In genomic region chr2:129641371-129641770, GRCh38 we compare ENCODE assay signal across 35 cellular contexts.
"Had no signal": no experiment of that assay in that cellular context is flagged by ENCODE, and none has a peak within 500 bp of the region (broad histone marks: within the 10 kb centered on the region; RNA-seq: fewer than 3 reads in every experiment).

No MANE protein-coding gene starts in this region.

- H3K27me3 ChIP-seq: MG63 had no signal

- H3K9me3 ChIP-seq: MG63 had no signal

- H3K9ac ChIP-seq: KMS-11 had no signal

- DNase-seq: Karpas-422, Kasumi-1, MG63, MM.1S, MV-4-11, NCI-H1048, NCI-H1092, NCI-H1092 treated with DMSO at 0.1 percent for 48 hours, NCI-H1105, NCI-H1105 treated with DMSO at 0.1 percent for 48 hours, NCI-H1417, NCI-H1417 treated with DMSO at 0.1 percent for 48 hours, NCI-H1436, NCI-H1436 treated with DMSO at 0.1 percent for 48 hours, NCI-H146, NCI-H1694, NCI-H1694 treated with DMSO at 0.1 percent for 48 hours, NCI-H187, NCI-H187 treated with DMSO at 0.1 percent for 48 hours, NCI-H1930, NCI-H2029, NCI-H2029 treated with DMSO at 0.1 percent for 48 hours, NCI-H2081, NCI-H2081 treated with DMSO at 0.1 percent for 48 hours, NCI-H2107, NCI-H2171, NCI-H2171 treated with DMSO at 0.1 percent for 48 hours, NCI-H2227 treated with DMSO at 0.1 percent for 48 hours, NCI-H226, NCI-H345, NCI-H446, NCI-H446 treated with DMSO at 0.1 percent for 48 hours, NCI-H510A, NCI-H510A treated with DMSO at 0.1 percent for 48 hours had no signal

- H3K36me3 ChIP-seq: MG63 had no signal

- H3K4me2 ChIP-seq: KMS-11 had no signal

- H3K4me3 ChIP-seq: MG63 had no signal

- H3K27ac ChIP-seq: KMS-11 had no signal
